In the genomic region with DNA sequence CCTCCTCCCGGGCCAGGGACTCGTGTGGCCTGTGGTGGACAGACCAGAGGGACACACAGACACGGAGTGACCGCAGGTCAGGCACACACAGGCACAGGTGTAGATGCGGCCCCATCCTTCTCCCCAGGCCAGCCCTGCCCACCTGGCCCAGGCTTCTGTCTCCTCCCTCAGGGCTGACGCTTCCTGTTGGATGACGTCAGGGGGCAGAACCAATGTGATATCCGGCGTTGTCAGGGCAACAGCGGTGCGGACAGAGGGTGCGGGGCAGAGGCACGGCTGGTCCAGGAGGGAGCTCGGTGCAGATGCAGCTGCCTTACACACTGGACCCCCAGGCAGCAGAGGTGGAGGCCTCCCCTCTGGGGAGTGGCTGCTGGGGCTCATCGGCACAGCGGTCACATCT, we compare ENCODE assay signal across 3 cellular contexts.
TF ChIP-seq lines count a peak whose summit lies in the region.

No MANE protein-coding gene starts in this region.

TF ChIP-seq in GM23338, 12 proteins besides CTCF, POLR2A, EP300 and RAD21:
- 0 out of 2 replicates have a peak, but pooled peaks have one; percentile 40 for TF ChIP-seq POLR2AphosphoS5 (IDR thresholded peaks at IDR 0.05; ENCODE audit: low read depth)
- TF ChIP-seq CREB1 (CRISPR knock-in tag; IDR thresholded peaks at IDR 0.05; ENCODE audit: low read depth), result peak; percentile 88
- no peak for TF ChIP-seq ZNF331 (CRISPR knock-in tag; IDR thresholded peaks at IDR 0.05; ENCODE audit: low read depth)
- TF ChIP-seq STAT1 (IDR thresholded peaks at IDR 0.05; ENCODE audit: unreplicated experiment), result no peak
- no peak for TF ChIP-seq NANOG (IDR thresholded peaks at IDR 0.05; ENCODE audit: borderline replicate concordance)
- TF ChIP-seq, protein P1, sequence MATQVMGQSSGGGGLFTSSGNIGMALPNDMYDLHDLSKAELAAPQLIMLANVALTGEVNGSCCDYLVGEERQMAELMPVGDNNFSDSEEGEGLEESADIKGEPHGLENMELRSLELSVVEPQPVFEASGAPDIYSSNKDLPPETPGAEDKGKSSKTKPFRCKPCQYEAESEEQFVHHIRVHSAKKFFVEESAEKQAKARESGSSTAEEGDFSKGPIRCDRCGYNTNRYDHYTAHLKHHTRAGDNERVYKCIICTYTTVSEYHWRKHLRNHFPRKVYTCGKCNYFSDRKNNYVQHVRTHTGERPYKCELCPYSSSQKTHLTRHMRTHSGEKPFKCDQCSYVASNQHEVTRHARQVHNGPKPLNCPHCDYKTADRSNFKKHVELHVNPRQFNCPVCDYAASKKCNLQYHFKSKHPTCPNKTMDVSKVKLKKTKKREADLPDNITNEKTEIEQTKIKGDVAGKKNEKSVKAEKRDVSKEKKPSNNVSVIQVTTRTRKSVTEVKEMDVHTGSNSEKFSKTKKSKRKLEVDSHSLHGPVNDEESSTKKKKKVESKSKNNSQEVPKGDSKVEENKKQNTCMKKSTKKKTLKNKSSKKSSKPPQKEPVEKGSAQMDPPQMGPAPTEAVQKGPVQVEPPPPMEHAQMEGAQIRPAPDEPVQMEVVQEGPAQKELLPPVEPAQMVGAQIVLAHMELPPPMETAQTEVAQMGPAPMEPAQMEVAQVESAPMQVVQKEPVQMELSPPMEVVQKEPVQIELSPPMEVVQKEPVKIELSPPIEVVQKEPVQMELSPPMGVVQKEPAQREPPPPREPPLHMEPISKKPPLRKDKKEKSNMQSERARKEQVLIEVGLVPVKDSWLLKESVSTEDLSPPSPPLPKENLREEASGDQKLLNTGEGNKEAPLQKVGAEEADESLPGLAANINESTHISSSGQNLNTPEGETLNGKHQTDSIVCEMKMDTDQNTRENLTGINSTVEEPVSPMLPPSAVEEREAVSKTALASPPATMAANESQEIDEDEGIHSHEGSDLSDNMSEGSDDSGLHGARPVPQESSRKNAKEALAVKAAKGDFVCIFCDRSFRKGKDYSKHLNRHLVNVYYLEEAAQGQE (IDR thresholded peaks at IDR 0.05; ENCODE audit: unreplicated experiment), result no peak

TF ChIP-seq in SK-N-SH treated with all-trans-retinoic acid at 6 μM for 48 hours, 23 proteins besides CTCF, POLR2A, EP300 and RAD21:
- TF ChIP-seq ZFP30 (CRISPR knock-in tag; IDR thresholded peaks at IDR 0.05), result no peak
- TF ChIP-seq, protein P2, sequence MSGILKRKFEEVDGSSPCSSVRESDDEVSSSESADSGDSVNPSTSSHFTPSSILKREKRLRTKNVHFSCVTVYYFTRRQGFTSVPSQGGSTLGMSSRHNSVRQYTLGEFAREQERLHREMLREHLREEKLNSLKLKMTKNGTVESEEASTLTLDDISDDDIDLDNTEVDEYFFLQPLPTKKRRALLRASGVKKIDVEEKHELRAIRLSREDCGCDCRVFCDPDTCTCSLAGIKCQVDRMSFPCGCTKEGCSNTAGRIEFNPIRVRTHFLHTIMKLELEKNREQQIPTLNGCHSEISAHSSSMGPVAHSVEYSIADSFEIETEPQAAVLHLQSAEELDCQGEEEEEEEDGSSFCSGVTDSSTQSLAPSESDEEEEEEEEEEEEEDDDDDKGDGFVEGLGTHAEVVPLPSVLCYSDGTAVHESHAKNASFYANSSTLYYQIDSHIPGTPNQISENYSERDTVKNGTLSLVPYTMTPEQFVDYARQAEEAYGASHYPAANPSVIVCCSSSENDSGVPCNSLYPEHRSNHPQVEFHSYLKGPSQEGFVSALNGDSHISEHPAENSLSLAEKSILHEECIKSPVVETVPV (CRISPR knock-in tag; IDR thresholded peaks at IDR 0.05), result no peak
- TF ChIP-seq PPARA (CRISPR knock-in tag; IDR thresholded peaks at IDR 0.05; ENCODE audit: borderline replicate concordance), result no peak
- TF ChIP-seq ISL1 (CRISPR knock-in tag; IDR thresholded peaks at IDR 0.05), result no peak
- TF ChIP-seq, protein P3, sequence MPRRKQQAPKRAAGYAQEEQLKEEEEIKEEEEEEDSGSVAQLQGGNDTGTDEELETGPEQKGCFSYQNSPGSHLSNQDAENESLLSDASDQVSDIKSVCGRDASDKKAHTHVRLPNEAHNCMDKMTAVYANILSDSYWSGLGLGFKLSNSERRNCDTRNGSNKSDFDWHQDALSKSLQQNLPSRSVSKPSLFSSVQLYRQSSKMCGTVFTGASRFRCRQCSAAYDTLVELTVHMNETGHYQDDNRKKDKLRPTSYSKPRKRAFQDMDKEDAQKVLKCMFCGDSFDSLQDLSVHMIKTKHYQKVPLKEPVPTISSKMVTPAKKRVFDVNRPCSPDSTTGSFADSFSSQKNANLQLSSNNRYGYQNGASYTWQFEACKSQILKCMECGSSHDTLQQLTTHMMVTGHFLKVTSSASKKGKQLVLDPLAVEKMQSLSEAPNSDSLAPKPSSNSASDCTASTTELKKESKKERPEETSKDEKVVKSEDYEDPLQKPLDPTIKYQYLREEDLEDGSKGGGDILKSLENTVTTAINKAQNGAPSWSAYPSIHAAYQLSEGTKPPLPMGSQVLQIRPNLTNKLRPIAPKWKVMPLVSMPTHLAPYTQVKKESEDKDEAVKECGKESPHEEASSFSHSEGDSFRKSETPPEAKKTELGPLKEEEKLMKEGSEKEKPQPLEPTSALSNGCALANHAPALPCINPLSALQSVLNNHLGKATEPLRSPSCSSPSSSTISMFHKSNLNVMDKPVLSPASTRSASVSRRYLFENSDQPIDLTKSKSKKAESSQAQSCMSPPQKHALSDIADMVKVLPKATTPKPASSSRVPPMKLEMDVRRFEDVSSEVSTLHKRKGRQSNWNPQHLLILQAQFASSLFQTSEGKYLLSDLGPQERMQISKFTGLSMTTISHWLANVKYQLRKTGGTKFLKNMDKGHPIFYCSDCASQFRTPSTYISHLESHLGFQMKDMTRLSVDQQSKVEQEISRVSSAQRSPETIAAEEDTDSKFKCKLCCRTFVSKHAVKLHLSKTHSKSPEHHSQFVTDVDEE (CRISPR knock-in tag; IDR thresholded peaks at IDR 0.05), result 0 out of 2 replicates have a peak, but pooled peaks have one; percentile 3
TF ChIP-seq in SK-N-SH treated with all-trans-retinoic acid at 6 μM for 48 hours: peak in this region for 1.

TF ChIP-seq in H1, 55 proteins besides CTCF, POLR2A, EP300 and RAD21:
- peak; percentile 80 for TF ChIP-seq CREB1 (IDR thresholded peaks at IDR 0.05)
- TF ChIP-seq POU5F1 (IDR thresholded peaks at IDR 0.05; ENCODE audit: low read depth, low read length), result no peak
- TF ChIP-seq KDM1A (IDR thresholded peaks at IDR 0.05; ENCODE audit: borderline replicate concordance, low read length), result no peak
- TF ChIP-seq SIX5 (IDR thresholded peaks at IDR 0.05; ENCODE audit: low read depth, low read length), result no peak
- no peak for TF ChIP-seq BACH1 (IDR thresholded peaks at IDR 0.05; ENCODE audit: low read length)
- TF ChIP-seq NRF1 (IDR thresholded peaks at IDR 0.05; ENCODE audit: low read depth, low read length), result no peak
- TF ChIP-seq JUND (IDR thresholded peaks at IDR 0.05; ENCODE audit: low read length), result 0 out of 2 replicates have a peak, but pooled peaks have one; percentile 42
- no peak for TF ChIP-seq TEAD4 (IDR thresholded peaks at IDR 0.05; ENCODE audit: low read depth, low read length)
- no peak for TF ChIP-seq NANOG (IDR thresholded peaks at IDR 0.05; ENCODE audit: insufficient read depth, low read depth, low read length, poor library complexity, severe bottlenecking)
- TF ChIP-seq MAFK (IDR thresholded peaks at IDR 0.05; ENCODE audit: low read depth, low read length), result no peak
- no peak for TF ChIP-seq CBX5 (IDR thresholded peaks at IDR 0.05; ENCODE audit: low read depth, low read length)
- no peak for TF ChIP-seq RNF2 (IDR thresholded peaks at IDR 0.05; ENCODE audit: borderline replicate concordance, low read depth, low read length, missing control alignments, poor library complexity, severe bottlenecking)
- no peak for TF ChIP-seq SP1 (IDR thresholded peaks at IDR 0.05; ENCODE audit: low read depth, low read length)
- TF ChIP-seq BRCA1 (IDR thresholded peaks at IDR 0.05; ENCODE audit: low read depth, low read length), result no peak
